ENCODE assay signal across 27 cellular contexts in genomic region chr3:31735667-31736066, GRCh38.
"Had no signal": no experiment of that assay in that cellular context is flagged by ENCODE, and none has a peak within 500 bp of the region (broad histone marks: within the 10 kb centered on the region; RNA-seq: fewer than 3 reads in every experiment).

No MANE protein-coding gene starts in this region.

- H3K27me3 ChIP-seq: colonic mucosa, esophagus squamous epithelium, gastrocnemius medialis, heart right ventricle, left lung had no signal

- H3K27me3 Mint-ChIP-seq: dendritic cell treated with granulocyte-macrophage colony-stimulating factor and Interleukin-4, amounts not matched to agents 40 ng/mL and 50 ng/mL, for 4 days; naive B cell had no signal

- H3K27ac ChIP-seq: colonic mucosa, epithelial cell of prostate, esophagus squamous epithelium, gastrocnemius medialis, heart right ventricle, left lung, lower lobe of right lung had no signal

- H3K27ac Mint-ChIP-seq: dendritic cell treated with granulocyte-macrophage colony-stimulating factor and Interleukin-4, amounts not matched to agents 40 ng/mL and 50 ng/mL, for 4 days; effector memory CD8-positive, alpha-beta T cell; endodermal cell; mesothelial cell of epicardium had no signal

- H3K4me1 Mint-ChIP-seq: endodermal cell had no signal

- H3K9me3 ChIP-seq: colonic mucosa, esophagus squamous epithelium, gastrocnemius medialis, heart right ventricle, left lung, lower lobe of right lung, mucosa of descending colon had no signal

- DNase-seq: colonic mucosa; cortex of kidney; effector CD8-positive, alpha-beta T cell; effector memory CD8-positive, alpha-beta T cell; endodermal cell; erythroblast; esophagus squamous epithelium; foreskin fibroblast; foreskin melanocyte; gastrocnemius medialis; glutamatergic neuron; head of caudate nucleus; heart right ventricle; hippocampal formation; left cardiac atrium; left lung; left ventricle myocardium superior; lower lobe of right lung; mucosa of descending colon; naive B cell had no signal

- H3K4me3 ChIP-seq: colonic mucosa, esophagus squamous epithelium, gastrocnemius medialis, heart right ventricle, left lung, lower lobe of right lung, mucosa of descending colon had no signal

- FAIRE-seq: endometrium, islet of Langerhans, keratinocyte had no signal

- H3K4me1 ChIP-seq: colonic mucosa had no signal

- H3K36me3 ChIP-seq: colonic mucosa, gastrocnemius medialis, heart right ventricle, left lung, lower lobe of right lung had no signal

- H3K4me3 Mint-ChIP-seq: dendritic cell treated with granulocyte-macrophage colony-stimulating factor and Interleukin-4, amounts not matched to agents 40 ng/mL and 50 ng/mL, for 4 days; effector memory CD8-positive, alpha-beta T cell; endodermal cell; mesothelial cell of epicardium; naive B cell had no signal

- ATAC-seq: effector memory CD8-positive, alpha-beta T cell; esophagus mucosa; gastrocnemius medialis; heart right ventricle; left cardiac atrium; left lung; left ventricle myocardium superior; mucosa of descending colon had no signal

- H3K9me3 Mint-ChIP-seq: dendritic cell treated with granulocyte-macrophage colony-stimulating factor and Interleukin-4, amounts not matched to agents 40 ng/mL and 50 ng/mL, for 4 days; effector memory CD8-positive, alpha-beta T cell; naive B cell had no signal
